In the genomic region with DNA sequence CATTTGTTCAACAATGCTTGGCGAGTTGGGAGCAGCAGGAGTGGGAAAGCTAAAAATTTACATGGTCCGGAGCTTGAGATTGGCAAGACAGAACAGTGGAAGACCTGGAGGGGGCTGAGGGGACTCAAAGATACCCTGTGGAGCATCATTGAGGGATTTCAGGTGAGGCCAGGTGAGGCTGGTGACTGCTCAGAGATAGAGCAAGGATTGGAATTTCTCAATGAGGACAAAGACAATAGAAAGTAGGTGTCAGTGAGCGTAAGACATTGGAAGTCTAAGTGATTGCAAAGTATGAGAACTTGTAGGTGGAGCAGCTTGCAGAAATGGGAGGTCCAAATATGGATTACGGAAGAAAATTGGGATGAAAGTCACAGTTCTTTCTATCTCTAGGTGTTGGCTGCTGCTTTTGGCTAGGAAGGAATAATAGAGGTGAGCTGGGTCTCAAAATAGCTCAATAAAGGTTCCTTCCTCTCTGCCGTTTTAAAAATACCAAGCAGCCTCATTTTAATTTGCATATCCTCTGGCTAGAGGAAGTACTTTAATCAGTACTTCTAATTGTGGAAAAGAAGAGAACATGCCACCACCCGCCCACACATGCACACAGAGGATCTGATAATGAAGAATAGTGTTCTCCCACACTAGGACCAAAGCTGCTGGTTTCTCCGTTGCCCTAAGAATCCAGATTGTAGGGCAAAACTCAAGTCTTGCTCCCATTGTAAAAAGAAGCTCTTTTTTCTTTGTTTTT, we compare ENCODE assay signal across 10 cellular contexts. TPM values are rescaled to one million over a fixed set of nuclear protein-coding genes. Genes with fewer than 3 reads are reported as not detected.
DNase-seq lines count a peak whose midpoint lies in the region; ATAC-seq and TF ChIP-seq lines count a peak whose summit lies in the region.
"Had no signal": no experiment of that assay in that cellular context is flagged by ENCODE, and none has a peak within 500 bp of the region (broad histone marks: within the 10 kb centered on the region; RNA-seq: fewer than 3 reads in every experiment).

No MANE protein-coding gene starts in this region.

- peak overlapping the region; percentile 12 for H3K4me3 Mint-ChIP-seq in activated CD8-positive, alpha-beta T cell treated with anti-CD3 and anti-CD28 coated beads, Interleukin-2, amount 10 ng/mL, durations not matched to agents 7 days and 5 days

- H3K27me3 ChIP-seq in uterus (no peaks in the 10 kb centered on the region), aorta (ENCODE audit: control insufficient read depth in 1 of 2, insufficient read depth in 2 of 2, low read length in 1 of 2) (no peaks in the 10 kb centered on the region)

- H3K4me3 ChIP-seq in uterus: no peak overlapping the region
- H3K4me3 ChIP-seq in aorta (ENCODE audit: low read length in 2 of 2): no peak overlapping the region

- no peak for TF ChIP-seq CTCF in uterus (IDR thresholded peaks at IDR 0.05)

- CTCF ChIA-PET in activated CD8-positive, alpha-beta T cell treated with anti-CD3 and anti-CD28 coated beads, Interleukin-2, amount 10 ng/mL, durations not matched to agents 7 days and 5 days (lab: Charles Lee): interaction anchor here (0.7 to 3.1 kb wide), 9 partner anchors 11 to 174 kb away, joined by 3 to 14 read pairs (median 3); no protein-coding TSS in a partner anchor

- peak; percentile 70 for ATAC-seq in HG03378 (IDR thresholded peaks at IDR 0.05; ENCODE audit: unreplicated experiment)
- ATAC-seq in activated CD8-positive, alpha-beta T cell treated with anti-CD3 and anti-CD28 coated beads, Interleukin-2, amount 10 ng/mL, durations not matched to agents 7 days and 5 days: peak; percentile 58
- no peak for ATAC-seq in aorta (ENCODE audit: low FRiP score)
- ATAC-seq: Panc1 had no signal

- H3K4me1 ChIP-seq in uterus (no peaks in the 10 kb centered on the region), aorta (ENCODE audit: control insufficient read depth in 1 of 2, insufficient read depth in 2 of 2, low read length in 2 of 2) (no peaks in the 10 kb centered on the region)

- no peaks in the 10 kb centered on the region for H3K27me3 Mint-ChIP-seq in activated CD8-positive, alpha-beta T cell treated with anti-CD3 and anti-CD28 coated beads, Interleukin-2, amount 10 ng/mL, durations not matched to agents 7 days and 5 days (ENCODE audit: low read depth)

- H3K36me3 ChIP-seq in uterus (no peaks in the 10 kb centered on the region), aorta (ENCODE audit: control insufficient read depth in 1 of 2, insufficient read depth in 2 of 2, low read length in 1 of 2) (peaks cover 0 to 3% of the 10 kb centered on the region in 2 donors)

- H3K27ac ChIP-seq in uterus: no peak overlapping the region
- no peak overlapping the region for H3K27ac ChIP-seq in aorta (ENCODE audit: low read depth in 1 of 2, low read length in 2 of 2)
- H3K27ac ChIP-seq: 22Rv1 had no signal

- intact Hi-C loops in uterus (cut with DNase I; ENCODE audit: low total_unique reads) (no loop called here), aorta (cut with DNase I) (no loop called here)

- peaks cover 38% of the 10 kb centered on the region for H3K4me1 Mint-ChIP-seq in activated CD8-positive, alpha-beta T cell treated with anti-CD3 and anti-CD28 coated beads, Interleukin-2, amount 10 ng/mL, durations not matched to agents 7 days and 5 days (ENCODE audit: low read depth)

- DNase-seq in SIG-M5 treated with dmso at 0.1 percent for 504 hours (lab: John Stamatoyannopoulos, UW; ENCODE audit: unreplicated experiment) (peak; percentile 21), SIG-M5 (lab: John Stamatoyannopoulos, UW) (no peak), uterus (no peak), aorta (no peak), cerebellar cortex (ENCODE audit: low spot score) (no peak)
- no peak for DNase-seq in activated CD8-positive, alpha-beta T cell treated with anti-CD3 and anti-CD28 coated beads, Interleukin-2, amount 10 ng/mL, durations not matched to agents 7 days and 5 days
- DNase-seq in stimulated activated CD4-positive, alpha-beta T cell treated with anti-CD3 and anti-CD28 coated beads, Interleukin-2, amount 100 ng/mL, for 4 hours (ENCODE audit: low read depth): peak; percentile 64

- H3K9me3 Mint-ChIP-seq in activated CD8-positive, alpha-beta T cell treated with anti-CD3 and anti-CD28 coated beads, Interleukin-2, amount 10 ng/mL, durations not matched to agents 7 days and 5 days (ENCODE audit: insufficient read depth): no peaks in the 10 kb centered on the region

- H3K36me3 Mint-ChIP-seq in activated CD8-positive, alpha-beta T cell treated with anti-CD3 and anti-CD28 coated beads, Interleukin-2, amount 10 ng/mL, durations not matched to agents 7 days and 5 days (ENCODE audit: low read depth): peaks cover 84% of the 10 kb centered on the region

- peak overlapping the region; percentile 86 for H3K27ac Mint-ChIP-seq in activated CD8-positive, alpha-beta T cell treated with anti-CD3 and anti-CD28 coated beads, Interleukin-2, amount 10 ng/mL, durations not matched to agents 7 days and 5 days

- H3K9me3 ChIP-seq in uterus: no peaks in the 10 kb centered on the region
- H3K9me3 ChIP-seq in aorta (ENCODE audit: control insufficient read depth, low read length): no peaks in the 10 kb centered on the region

- POLR2A ChIA-PET in activated CD8-positive, alpha-beta T cell treated with anti-CD3 and anti-CD28 coated beads, Interleukin-2, amount 10 ng/mL, durations not matched to agents 7 days and 5 days (lab: Charles Lee): interaction anchor here (0.6 to 2.3 kb wide), 7 partner anchors 12 to 1080 kb away, joined by 3 to 7 read pairs (median 4); a partner anchor contains a TSS

- no peak for TF ChIP-seq POLR2A in uterus (IDR thresholded peaks at IDR 0.05)

- WGBS in aorta, 2 donors: 86% methylated on average over 7 of the region's 7 CpGs

RNA-seq across cellular contexts. Expression of a gene that starts 42.4 kb away (rescaled TPM):
- 100 to 1,000 TPM in 1 of 2 experiments, 10 to 100 TPM in 1; 98.9 to 107 TPM for total RNA-seq in activated CD8-positive, alpha-beta T cell treated with anti-CD3 and anti-CD28 coated beads, Interleukin-2, amount 10 ng/mL, durations not matched to agents 7 days and 5 days
- total RNA-seq in uterus (10 to 100 TPM in 3 of 4 donors, 1 to 10 TPM in 1; 7.6 to 42.6 (median 17.2) TPM), aorta (10 to 100 TPM; 34.0 to 37.2 TPM)
- polyA plus RNA-seq in aorta: 1 to 10 TPM in 1 of 2 donors, under 1 TPM in 1; 0.79 to 2.5 TPM

Comparison
In these comparisons a context has a peak if more than half of its experiments do, and no peak if none do; other contexts are left out.
1. DNase-seq: peak in SIG-M5 treated with dmso at 0.1 percent for 504 hours (single experiment) and stimulated activated CD4-positive, alpha-beta T cell treated with anti-CD3 and anti-CD28 coated beads, Interleukin-2, amount 100 ng/mL, for 4 hours (single experiment); none in SIG-M5 (single experiment), activated CD8-positive, alpha-beta T cell treated with anti-CD3 and anti-CD28 coated beads, Interleukin-2, amount 10 ng/mL, durations not matched to agents 7 days and 5 days (single experiment), uterus (0 of 2), aorta (0 of 2) and cerebellar cortex (single experiment).